16 cellular contexts compared by ENCODE assay signal in genomic region chr1:22562584-22563551, GRCh38. TPM values are rescaled to one million over a fixed set of nuclear protein-coding genes. Genes with fewer than 3 reads are reported as not detected.
DNase-seq lines count a peak whose midpoint lies in the region; ATAC-seq and TF ChIP-seq lines count a peak whose summit lies in the region.
"Had no signal": no experiment of that assay in that cellular context is flagged by ENCODE, and none has a peak within 500 bp of the region (broad histone marks: within the 10 kb centered on the region; RNA-seq: fewer than 3 reads in every experiment).

Gene EPHA8, plus strand, starts transcription at chr1:22563489. Its CDS starts 147 bp downstream, at chr1:22563636.

- H3T11ph ChIP-seq in H9 (ENCODE audit: low read length), result no peak within 1 kb of the TSS

- H2AFZ ChIP-seq in H9 (ENCODE audit: low read length), result no peak within 1 kb of the TSS

- H3K9me3 ChIP-seq in H9 (ENCODE audit: control insufficient read depth, low read depth, low read length), result no peaks in the 10 kb centered on the region

- H3K14ac ChIP-seq in H9 (ENCODE audit: insufficient read depth, low read length), result no peak within 1 kb of the TSS; the same call in 1 of the 2 replicates

- H3K56ac ChIP-seq in H9 (ENCODE audit: insufficient read length, low read depth, low read length), result no peak within 1 kb of the TSS

- no peaks in the 10 kb centered on the region for H3K79me1 ChIP-seq in H9 (ENCODE audit: insufficient read depth, low read depth, low read length, poor library complexity, severe bottlenecking)

- H3K23ac ChIP-seq in H9 (ENCODE audit: insufficient read length, low read depth, low read length), result no peak within 1 kb of the TSS

- H3K4ac ChIP-seq in H9 (ENCODE audit: low read depth, low read length), result no peak within 1 kb of the TSS

- WGBS in H9 (ENCODE audit: extremely low coverage, insufficient read length, low lambda C conversion rate), result no CpG with 5 or more reads among the region's 74 CpGs

- peaks cover 9% of the 10 kb centered on the region for H3K23me2 ChIP-seq in H9 (ENCODE audit: insufficient read length, low read depth, low read length, poor library complexity, severe bottlenecking)

- H4K91ac ChIP-seq in H9 (ENCODE audit: insufficient read length, low read depth, low read length), result no peak within 1 kb of the TSS

- no peak within 1 kb of the TSS for H2BK15ac ChIP-seq in H9 (ENCODE audit: low read depth, low read length)

- H3K9ac ChIP-seq in H9 (ENCODE audit: extremely low read depth, insufficient read length, low read length), result no peak within 1 kb of the TSS

- no peaks in the 10 kb centered on the region; the same call in 1 of the 2 replicates for H3K4me1 ChIP-seq in H9 (ENCODE audit: insufficient read depth, low read length)

- DNase-seq in DMS 273 (lab: John Stamatoyannopoulos, UW; ENCODE audit: unreplicated experiment), result peak; percentile 81
- no peak for DNase-seq in DMS 273 treated with DMSO at 0.1 percent for 48 hours (lab: John Stamatoyannopoulos, UW)
- DNase-seq in H9, result no peak
- DNase-seq in naive thymus-derived CD8-positive, alpha-beta T cell, result no peak
- no peak for DNase-seq in OCI-M2 (lab: John Stamatoyannopoulos, UW; ENCODE audit: unreplicated experiment)
- DNase-seq: activated CD4-positive, alpha-beta memory T cell treated with anti-CD3 and anti-CD28 coated beads, Interleukin-2, amount 10 ng/mL, durations not matched to agents 7 days and 5 days; activated naive CD8-positive, alpha-beta T cell treated with anti-CD3 and anti-CD28 coated beads, Interleukin-2, amount 10 ng/mL, durations not matched to agents 7 days and 5 days; dermis blood vessel endothelial cell; DND-41; posterior cingulate gyrus had no signal

- no peak within 1 kb of the TSS for H2BK20ac ChIP-seq in H9 (ENCODE audit: low read depth, low read length, poor library complexity, severe bottlenecking)

- H3K9me3 Mint-ChIP-seq in H9 (peaks cover 0 to 2% of the 10 kb centered on the region in 2 experiments; a peak in 1 of 5 replicates), brain (peaks cover 0 to 4% (median 0%) of the 10 kb centered on the region in 5 experiments)
- no peaks in the 10 kb centered on the region for H3K9me3 Mint-ChIP-seq in naive thymus-derived CD8-positive, alpha-beta T cell
- H3K9me3 Mint-ChIP-seq: activated CD4-positive, alpha-beta memory T cell treated with anti-CD3 and anti-CD28 coated beads, Interleukin-2, amount 10 ng/mL, durations not matched to agents 7 days and 5 days; activated naive CD8-positive, alpha-beta T cell treated with anti-CD3 and anti-CD28 coated beads, Interleukin-2, amount 10 ng/mL, durations not matched to agents 7 days and 5 days had no signal

- ATAC-seq in naive thymus-derived CD8-positive, alpha-beta T cell, result no peak
- ATAC-seq in GM21526 (IDR thresholded peaks at IDR 0.05; ENCODE audit: low FRiP score, unreplicated experiment) (no peak), GM18502 (IDR thresholded peaks at IDR 0.05; ENCODE audit: poor library complexity, unreplicated experiment) (no peak)

- H3K4me1 Mint-ChIP-seq in H9, result peaks cover 13 to 36% of the 10 kb centered on the region in 2 experiments; a peak in 3 of 4 replicates
- peaks cover 33% of the 10 kb centered on the region for H3K4me1 Mint-ChIP-seq in brain
- peaks cover 5 to 11% (median 7%) of the 10 kb centered on the region in 4 donors for H3K4me1 Mint-ChIP-seq in naive thymus-derived CD8-positive, alpha-beta T cell
- H3K4me1 Mint-ChIP-seq: activated naive CD8-positive, alpha-beta T cell treated with anti-CD3 and anti-CD28 coated beads, Interleukin-2, amount 10 ng/mL, durations not matched to agents 7 days and 5 days had no signal

- peaks cover 16% of the 10 kb centered on the region; the same call in 1 of the 2 replicates for H3K27me3 ChIP-seq in H9 (ENCODE audit: insufficient read depth, low read length)

- H3K79me2 ChIP-seq in H9 (ENCODE audit: insufficient read depth, low read length), result no peaks in the 10 kb centered on the region

- peak within 1 kb of the TSS; percentile 72 for H3K4me2 ChIP-seq in H9 (ENCODE audit: insufficient read depth, insufficient read length, low read length)

- no peak within 1 kb of the TSS for H2BK12ac ChIP-seq in H9 (ENCODE audit: insufficient read length, low read depth, low read length)

- TF ChIP-seq CTCF in H9 (conservative IDR thresholded peaks at IDR 0.05) (no peak), brain (conservative IDR thresholded peaks at IDR 0.05) (no peak)

- H4K8ac ChIP-seq in H9 (replicated peaks; ENCODE audit: insufficient read length, low read depth, low read length), result no peak within 1 kb of the TSS

- H3K27ac Mint-ChIP-seq in H9 (peak within 1 kb of the TSS in 1 of 3 experiments; percentile 85; a peak in 2 of 7 replicates), brain (peak within 1 kb of the TSS in 2 of 5 experiments; percentile 44 to 62)
- no peak within 1 kb of the TSS for H3K27ac Mint-ChIP-seq in naive thymus-derived CD8-positive, alpha-beta T cell
- H3K27ac Mint-ChIP-seq: activated CD4-positive, alpha-beta memory T cell treated with anti-CD3 and anti-CD28 coated beads, Interleukin-2, amount 10 ng/mL, durations not matched to agents 7 days and 5 days; activated naive CD8-positive, alpha-beta T cell treated with anti-CD3 and anti-CD28 coated beads, Interleukin-2, amount 10 ng/mL, durations not matched to agents 7 days and 5 days had no signal

- no peaks in the 10 kb centered on the region for H4K20me1 ChIP-seq in H9 (ENCODE audit: control insufficient read depth, insufficient read depth, insufficient read length)

- no peaks in the 10 kb centered on the region; a peak in 1 of 7 replicates for H3K36me3 Mint-ChIP-seq in H9 (ENCODE audit: insufficient read depth in 1 of 3, low read depth in 3 of 3)
- H3K36me3 Mint-ChIP-seq in brain, result no peaks in the 10 kb centered on the region
- peaks cover 0 to 3% (median 0%) of the 10 kb centered on the region in 3 donors for H3K36me3 Mint-ChIP-seq in naive thymus-derived CD8-positive, alpha-beta T cell
- H3K36me3 Mint-ChIP-seq: activated naive CD8-positive, alpha-beta T cell treated with anti-CD3 and anti-CD28 coated beads, Interleukin-2, amount 10 ng/mL, durations not matched to agents 7 days and 5 days had no signal

- peak within 1 kb of the TSS; percentile 71 to 91 for H3K4me3 Mint-ChIP-seq in H9
- H3K4me3 Mint-ChIP-seq in brain, result peak within 1 kb of the TSS; percentile 79 to 88 (median 84)
- peak within 1 kb of the TSS in 8 of 10 donors; percentile 12 to 59 (median 44) for H3K4me3 Mint-ChIP-seq in naive thymus-derived CD8-positive, alpha-beta T cell
- H3K4me3 Mint-ChIP-seq: activated CD4-positive, alpha-beta memory T cell treated with anti-CD3 and anti-CD28 coated beads, Interleukin-2, amount 10 ng/mL, durations not matched to agents 7 days and 5 days; activated naive CD8-positive, alpha-beta T cell treated with anti-CD3 and anti-CD28 coated beads, Interleukin-2, amount 10 ng/mL, durations not matched to agents 7 days and 5 days had no signal

- no peak within 1 kb of the TSS for H3K18ac ChIP-seq in H9 (ENCODE audit: insufficient read length, low read depth, low read length)

- H3K27me3 Mint-ChIP-seq in H9 (ENCODE audit: low read depth) (peaks cover 61% of the 10 kb centered on the region), brain (peaks cover 71% of the 10 kb centered on the region)
- peaks cover 20 to 72% (median 39%) of the 10 kb centered on the region in 5 donors for H3K27me3 Mint-ChIP-seq in naive thymus-derived CD8-positive, alpha-beta T cell

- POLR2A ChIA-PET in naive thymus-derived CD8-positive, alpha-beta T cell (lab: Charles Lee), result no interaction called here

- H2AK5ac ChIP-seq in H9 (ENCODE audit: insufficient read length, low read length), result no peak within 1 kb of the TSS

- H2BK120ac ChIP-seq in H9 (ENCODE audit: low read depth, low read length, poor library complexity, severe bottlenecking), result no peak within 1 kb of the TSS

- H2BK5ac ChIP-seq in H9 (ENCODE audit: insufficient read length, low read length), result no peak within 1 kb of the TSS

- H3K27ac ChIP-seq in H9 (ENCODE audit: insufficient read length, low read depth, low read length), result no peak within 1 kb of the TSS
- H3K27ac ChIP-seq: 22Rv1 had no signal

- no peak within 1 kb of the TSS for H4K5ac ChIP-seq in H9 (ENCODE audit: insufficient read length, low read depth, low read length)

RNA-seq across cellular contexts. Expression of gene EPHA8, which starts in this region (rescaled TPM):
- 3.4 and 3.6 TPM in 2 replicates for total RNA-seq in H9 (2021)
- polyA plus RNA-seq in brain (ENCODE audit: insufficient read depth, low read depth, low replicate concordance), result 5.1 TPM
- total RNA-seq in naive thymus-derived CD8-positive, alpha-beta T cell, result not detected
- not detected for polyA plus RNA-seq in naive thymus-derived CD8-positive, alpha-beta T cell
- total RNA-seq: activated CD4-positive, alpha-beta memory T cell treated with anti-CD3 and anti-CD28 coated beads, Interleukin-2, amount 10 ng/mL, durations not matched to agents 7 days and 5 days; activated naive CD8-positive, alpha-beta T cell treated with anti-CD3 and anti-CD28 coated beads, Interleukin-2, amount 10 ng/mL, durations not matched to agents 7 days and 5 days; dermis blood vessel endothelial cell; liver; M059J had no signal
- polyA plus RNA-seq: liver had no signal
